In genomic region chr16:30903596-30903995, GRCh38 we compare ENCODE assay signal across 1 cellular context.
TF ChIP-seq lines count a peak whose summit lies in the region.

No MANE protein-coding gene starts in this region.

TF ChIP-seq in HepG2, 621 proteins besides CTCF, POLR2A, EP300 and RAD21 (continued from another document and continues in another):
- TF ChIP-seq HIC2 (CRISPR knock-in tag; IDR thresholded peaks at IDR 0.05; ENCODE audit: low read depth) (no peak), ZBTB25 (CRISPR knock-in tag; IDR thresholded peaks at IDR 0.05) (no peak), ZFP90 (CRISPR knock-in tag; IDR thresholded peaks at IDR 0.05; ENCODE audit: borderline replicate concordance) (no peak), ZNF839 (CRISPR knock-in tag; IDR thresholded peaks at IDR 0.05; ENCODE audit: borderline replicate concordance) (no peak), ZKSCAN5 (CRISPR knock-in tag; IDR thresholded peaks at IDR 0.05) (no peak), ZBTB7A (CRISPR knock-in tag; IDR thresholded peaks at IDR 0.05) (no peak), MXI1 (IDR thresholded peaks at IDR 0.05; ENCODE audit: borderline replicate concordance, low read depth, low read length) (no peak), ZNF431 (CRISPR knock-in tag; IDR thresholded peaks at IDR 0.05; ENCODE audit: borderline replicate concordance, low read depth) (no peak), ZNF768 (CRISPR knock-in tag; IDR thresholded peaks at IDR 0.05) (no peak), RARG (CRISPR knock-in tag; IDR thresholded peaks at IDR 0.05; ENCODE audit: low read depth) (no peak), ATF1 (CRISPR knock-in tag; IDR thresholded peaks at IDR 0.05) (no peak), SMARCE1 (IDR thresholded peaks at IDR 0.05; ENCODE audit: borderline replicate concordance) (no peak), TMF1 (CRISPR knock-in tag; IDR thresholded peaks at IDR 0.05; ENCODE audit: low read depth) (no peak), MYNN (CRISPR knock-in tag; IDR thresholded peaks at IDR 0.05; ENCODE audit: low read depth) (no peak), TCF7 (IDR thresholded peaks at IDR 0.05; ENCODE audit: low read depth) (no peak), NCOR1 (IDR thresholded peaks at IDR 0.05; ENCODE audit: borderline replicate concordance, low read length) (no peak), ZNF564 (CRISPR knock-in tag; IDR thresholded peaks at IDR 0.05) (no peak), SIX4 (CRISPR knock-in tag; IDR thresholded peaks at IDR 0.05) (no peak), ZNF577 (CRISPR knock-in tag; IDR thresholded peaks at IDR 0.05; ENCODE audit: borderline replicate concordance, low read depth) (no peak), ZNF343 (CRISPR knock-in tag; IDR thresholded peaks at IDR 0.05) (0 out of 2 replicates have a peak, but pooled peaks have one; percentile 22), ZFY (CRISPR knock-in tag; IDR thresholded peaks at IDR 0.05) (peak; percentile 21; the same call in 1 of the 2 replicates), NR1H2 (CRISPR knock-in tag; IDR thresholded peaks at IDR 0.05; ENCODE audit: borderline replicate concordance, low read depth) (no peak), KAT2B (IDR thresholded peaks at IDR 0.05; ENCODE audit: borderline replicate concordance, low read depth, low read length) (no peak), CBX5 (CRISPR knock-in tag; IDR thresholded peaks at IDR 0.05; ENCODE audit: borderline replicate concordance) (no peak), HMGA1 (CRISPR knock-in tag; conservative IDR thresholded peaks at IDR 0.05) (no peak), NFYC (CRISPR knock-in tag; IDR thresholded peaks at IDR 0.05) (0 out of 2 replicates have a peak, but pooled peaks have one; percentile 30), KDM3A (CRISPR knock-in tag; IDR thresholded peaks at IDR 0.05; ENCODE audit: low read depth) (no peak), ZNF138 (CRISPR knock-in tag; IDR thresholded peaks at IDR 0.05; ENCODE audit: low read depth) (no peak), SSRP1 (CRISPR knock-in tag; IDR thresholded peaks at IDR 0.05) (no peak), GZF1 (CRISPR knock-in tag; IDR thresholded peaks at IDR 0.05) (no peak), SMAD1 (CRISPR knock-in tag; IDR thresholded peaks at IDR 0.05; ENCODE audit: borderline replicate concordance, low read depth) (no peak), ZSCAN31 (CRISPR knock-in tag; IDR thresholded peaks at IDR 0.05; ENCODE audit: low read depth) (no peak), ZFX (CRISPR knock-in tag; IDR thresholded peaks at IDR 0.05; ENCODE audit: low read depth) (0 out of 2 replicates have a peak, but pooled peaks have one; percentile 18), ATF7 (IDR thresholded peaks at IDR 0.05) (no peak), ATF7 (CRISPR knock-in tag; IDR thresholded peaks at IDR 0.05) (no peak), ZNF639 (CRISPR knock-in tag; conservative IDR thresholded peaks at IDR 0.05) (no peak), HMGXB4 (CRISPR knock-in tag; IDR thresholded peaks at IDR 0.05; ENCODE audit: borderline replicate concordance in 1 of 2, low read depth in 1 of 2) (no peak), CENPX (CRISPR knock-in tag; IDR thresholded peaks at IDR 0.05) (no peak)
- TF ChIP-seq, protein P1, sequence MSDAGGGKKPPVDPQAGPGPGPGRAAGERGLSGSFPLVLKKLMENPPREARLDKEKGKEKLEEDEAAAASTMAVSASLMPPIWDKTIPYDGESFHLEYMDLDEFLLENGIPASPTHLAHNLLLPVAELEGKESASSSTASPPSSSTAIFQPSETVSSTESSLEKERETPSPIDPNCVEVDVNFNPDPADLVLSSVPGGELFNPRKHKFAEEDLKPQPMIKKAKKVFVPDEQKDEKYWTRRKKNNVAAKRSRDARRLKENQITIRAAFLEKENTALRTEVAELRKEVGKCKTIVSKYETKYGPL (CRISPR knock-in tag; IDR thresholded peaks at IDR 0.05) = no peak
- TF ChIP-seq, protein P2, sequence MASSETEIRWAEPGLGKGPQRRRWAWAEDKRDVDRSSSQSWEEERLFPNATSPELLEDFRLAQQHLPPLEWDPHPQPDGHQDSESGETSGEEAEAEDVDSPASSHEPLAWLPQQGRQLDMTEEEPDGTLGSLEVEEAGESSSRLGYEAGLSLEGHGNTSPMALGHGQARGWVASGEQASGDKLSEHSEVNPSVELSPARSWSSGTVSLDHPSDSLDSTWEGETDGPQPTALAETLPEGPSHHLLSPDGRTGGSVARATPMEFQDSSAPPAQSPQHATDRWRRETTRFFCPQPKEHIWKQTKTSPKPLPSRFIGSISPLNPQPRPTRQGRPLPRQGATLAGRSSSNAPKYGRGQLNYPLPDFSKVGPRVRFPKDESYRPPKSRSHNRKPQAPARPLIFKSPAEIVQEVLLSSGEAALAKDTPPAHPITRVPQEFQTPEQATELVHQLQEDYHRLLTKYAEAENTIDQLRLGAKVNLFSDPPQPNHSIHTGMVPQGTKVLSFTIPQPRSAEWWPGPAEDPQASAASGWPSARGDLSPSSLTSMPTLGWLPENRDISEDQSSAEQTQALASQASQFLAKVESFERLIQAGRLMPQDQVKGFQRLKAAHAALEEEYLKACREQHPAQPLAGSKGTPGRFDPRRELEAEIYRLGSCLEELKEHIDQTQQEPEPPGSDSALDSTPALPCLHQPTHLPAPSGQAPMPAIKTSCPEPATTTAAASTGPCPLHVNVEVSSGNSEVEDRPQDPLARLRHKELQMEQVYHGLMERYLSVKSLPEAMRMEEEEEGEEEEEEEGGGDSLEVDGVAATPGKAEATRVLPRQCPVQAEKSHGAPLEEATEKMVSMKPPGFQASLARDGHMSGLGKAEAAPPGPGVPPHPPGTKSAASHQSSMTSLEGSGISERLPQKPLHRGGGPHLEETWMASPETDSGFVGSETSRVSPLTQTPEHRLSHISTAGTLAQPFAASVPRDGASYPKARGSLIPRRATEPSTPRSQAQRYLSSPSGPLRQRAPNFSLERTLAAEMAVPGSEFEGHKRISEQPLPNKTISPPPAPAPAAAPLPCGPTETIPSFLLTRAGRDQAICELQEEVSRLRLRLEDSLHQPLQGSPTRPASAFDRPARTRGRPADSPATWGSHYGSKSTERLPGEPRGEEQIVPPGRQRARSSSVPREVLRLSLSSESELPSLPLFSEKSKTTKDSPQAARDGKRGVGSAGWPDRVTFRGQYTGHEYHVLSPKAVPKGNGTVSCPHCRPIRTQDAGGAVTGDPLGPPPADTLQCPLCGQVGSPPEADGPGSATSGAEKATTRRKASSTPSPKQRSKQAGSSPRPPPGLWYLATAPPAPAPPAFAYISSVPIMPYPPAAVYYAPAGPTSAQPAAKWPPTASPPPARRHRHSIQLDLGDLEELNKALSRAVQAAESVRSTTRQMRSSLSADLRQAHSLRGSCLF (CRISPR knock-in tag; IDR thresholded peaks at IDR 0.05; ENCODE audit: borderline replicate concordance) = no peak
- TF ChIP-seq, protein P3, sequence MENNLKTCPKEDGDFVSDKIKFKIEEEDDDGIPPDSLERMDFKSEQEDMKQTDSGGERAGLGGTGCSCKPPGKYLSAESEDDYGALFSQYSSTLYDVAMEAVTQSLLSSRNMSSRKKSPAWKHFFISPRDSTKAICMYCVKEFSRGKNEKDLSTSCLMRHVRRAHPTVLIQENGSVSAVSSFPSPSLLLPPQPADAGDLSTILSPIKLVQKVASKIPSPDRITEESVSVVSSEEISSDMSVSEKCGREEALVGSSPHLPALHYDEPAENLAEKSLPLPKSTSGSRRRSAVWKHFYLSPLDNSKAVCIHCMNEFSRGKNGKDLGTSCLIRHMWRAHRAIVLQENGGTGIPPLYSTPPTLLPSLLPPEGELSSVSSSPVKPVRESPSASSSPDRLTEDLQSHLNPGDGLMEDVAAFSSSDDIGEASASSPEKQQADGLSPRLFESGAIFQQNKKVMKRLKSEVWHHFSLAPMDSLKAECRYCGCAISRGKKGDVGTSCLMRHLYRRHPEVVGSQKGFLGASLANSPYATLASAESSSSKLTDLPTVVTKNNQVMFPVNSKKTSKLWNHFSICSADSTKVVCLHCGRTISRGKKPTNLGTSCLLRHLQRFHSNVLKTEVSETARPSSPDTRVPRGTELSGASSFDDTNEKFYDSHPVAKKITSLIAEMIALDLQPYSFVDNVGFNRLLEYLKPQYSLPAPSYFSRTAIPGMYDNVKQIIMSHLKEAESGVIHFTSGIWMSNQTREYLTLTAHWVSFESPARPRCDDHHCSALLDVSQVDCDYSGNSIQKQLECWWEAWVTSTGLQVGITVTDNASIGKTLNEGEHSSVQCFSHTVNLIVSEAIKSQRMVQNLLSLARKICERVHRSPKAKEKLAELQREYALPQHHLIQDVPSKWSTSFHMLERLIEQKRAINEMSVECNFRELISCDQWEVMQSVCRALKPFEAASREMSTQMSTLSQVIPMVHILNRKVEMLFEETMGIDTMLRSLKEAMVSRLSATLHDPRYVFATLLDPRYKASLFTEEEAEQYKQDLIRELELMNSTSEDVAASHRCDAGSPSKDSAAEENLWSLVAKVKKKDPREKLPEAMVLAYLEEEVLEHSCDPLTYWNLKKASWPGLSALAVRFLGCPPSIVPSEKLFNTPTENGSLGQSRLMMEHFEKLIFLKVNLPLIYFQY (CRISPR knock-in tag; IDR thresholded peaks at IDR 0.05; ENCODE audit: borderline replicate concordance) = no peak
- TF ChIP-seq, protein P4, sequence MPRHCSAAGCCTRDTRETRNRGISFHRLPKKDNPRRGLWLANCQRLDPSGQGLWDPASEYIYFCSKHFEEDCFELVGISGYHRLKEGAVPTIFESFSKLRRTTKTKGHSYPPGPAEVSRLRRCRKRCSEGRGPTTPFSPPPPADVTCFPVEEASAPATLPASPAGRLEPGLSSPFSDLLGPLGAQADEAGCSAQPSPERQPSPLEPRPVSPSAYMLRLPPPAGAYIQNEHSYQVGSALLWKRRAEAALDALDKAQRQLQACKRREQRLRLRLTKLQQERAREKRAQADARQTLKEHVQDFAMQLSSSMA (CRISPR knock-in tag; IDR thresholded peaks at IDR 0.05) = no peak
- TF ChIP-seq, protein P5, sequence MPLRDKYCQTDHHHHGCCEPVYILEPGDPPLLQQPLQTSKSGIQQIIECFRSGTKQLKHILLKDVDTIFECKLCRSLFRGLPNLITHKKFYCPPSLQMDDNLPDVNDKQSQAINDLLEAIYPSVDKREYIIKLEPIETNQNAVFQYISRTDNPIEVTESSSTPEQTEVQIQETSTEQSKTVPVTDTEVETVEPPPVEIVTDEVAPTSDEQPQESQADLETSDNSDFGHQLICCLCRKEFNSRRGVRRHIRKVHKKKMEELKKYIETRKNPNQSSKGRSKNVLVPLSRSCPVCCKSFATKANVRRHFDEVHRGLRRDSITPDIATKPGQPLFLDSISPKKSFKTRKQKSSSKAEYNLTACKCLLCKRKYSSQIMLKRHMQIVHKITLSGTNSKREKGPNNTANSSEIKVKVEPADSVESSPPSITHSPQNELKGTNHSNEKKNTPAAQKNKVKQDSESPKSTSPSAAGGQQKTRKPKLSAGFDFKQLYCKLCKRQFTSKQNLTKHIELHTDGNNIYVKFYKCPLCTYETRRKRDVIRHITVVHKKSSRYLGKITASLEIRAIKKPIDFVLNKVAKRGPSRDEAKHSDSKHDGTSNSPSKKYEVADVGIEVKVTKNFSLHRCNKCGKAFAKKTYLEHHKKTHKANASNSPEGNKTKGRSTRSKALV (CRISPR knock-in tag; IDR thresholded peaks at IDR 0.05) = no peak
